21 cellular contexts compared by ENCODE assay signal in genomic region chr1:59141267-59141863, GRCh38.
A peak's percentile ranks its signal among the peaks of the same experiment; 100 is the strongest.
DNase-seq lines count a peak whose midpoint lies in the region; ATAC-seq and TF ChIP-seq lines count a peak whose summit lies in the region.
"Had no signal": no experiment of that assay in that cellular context is flagged by ENCODE, and none has a peak within 500 bp of the region (broad histone marks: within the 10 kb centered on the region; RNA-seq: fewer than 3 reads in every experiment).

No MANE protein-coding gene starts in this region.

- H3K27me3 ChIP-seq in skeletal muscle tissue (ENCODE audit: control insufficient read depth in 3 of 3, insufficient read depth in 3 of 3, low read length in 3 of 3): no peaks in the 10 kb centered on the region
- H3K27me3 ChIP-seq: body of pancreas, right lobe of liver, SJCRH30 had no signal

- H3K36me3 ChIP-seq in skeletal muscle tissue (ENCODE audit: control insufficient read depth in 3 of 3, insufficient read depth in 3 of 3, low read length in 3 of 3): no peaks in the 10 kb centered on the region
- H3K36me3 ChIP-seq: right lobe of liver, SJCRH30 had no signal

- H3K4me3 ChIP-seq in skeletal muscle tissue (ENCODE audit: low read length in 3 of 3): no peak overlapping the region
- H3K4me3 ChIP-seq: body of pancreas, right lobe of liver, SJCRH30 had no signal

- CTCF ChIA-PET in HEK293T (lab: Yijun Ruan, JAX): no interaction called here

- no peak for TF ChIP-seq CTCF in VCaP (conservative IDR thresholded peaks at IDR 0.05)

- H3K27ac ChIP-seq in VCaP (peak overlapping the region; percentile 18; the same call in 1 of the 2 replicates), skeletal muscle tissue (ENCODE audit: low read depth, low read length) (peak overlapping the region; percentile 43)
- H3K27ac ChIP-seq: body of pancreas, right lobe of liver, SJCRH30 had no signal

- DNase-seq in HEK293T (ENCODE audit: extremely low spot score) (no peak), left ventricle myocardium superior (peak; percentile 75), CD1c-positive myeloid dendritic cell (ENCODE audit: extremely low spot score) (no peak), hepatic stellate cell (ENCODE audit: low spot score) (no peak)
- no peak for DNase-seq in stimulated activated CD4-positive, alpha-beta T cell treated with anti-CD3 and anti-CD28 coated beads, Interleukin-1b, Interleukin-23, amount 100 ng/mL, for 48 hours
- DNase-seq: activated CD4-positive, alpha-beta T cell treated with anti-CD3 and anti-CD28 coated beads, Interleukin-2, amount 10 ng/mL, durations not matched to agents 24 days and 14 days; body of pancreas; CD8-positive, alpha-beta memory T cell; effector CD4-positive, alpha-beta T cell; Kasumi-1; kidney glomerular epithelial cell; mesendoderm; naive B cell; NCI-H187; NCI-H345; NCI-H774; OCI-M1; right lobe of liver; SJCRH30 had no signal

- ATAC-seq in left ventricle myocardium superior: peak; percentile 84
- ATAC-seq: body of pancreas had no signal

- POLR2A ChIA-PET in HEK293T (lab: Yijun Ruan, JAX): no interaction called here

- peak overlapping the region; percentile 10 to 34 (median 13) for H3K9ac ChIP-seq in skeletal muscle tissue (ENCODE audit: low read depth in 1 of 3, low read length in 3 of 3)

- no peaks in the 10 kb centered on the region for H3K9me3 ChIP-seq in skeletal muscle tissue (ENCODE audit: control insufficient read depth in 3 of 3, low read length in 3 of 3)
- H3K9me3 ChIP-seq: body of pancreas, right lobe of liver, SJCRH30 had no signal

- intact Hi-C loops in left ventricle myocardium superior (cut with micrococcal nuclease): loop anchor here (10.0 kb wide), 1 partner anchor 357 kb away; the partner anchor contains the start of gene JUN

- peaks cover 49 to 70% (median 52%) of the 10 kb centered on the region in 3 donors for H3K4me1 ChIP-seq in skeletal muscle tissue (ENCODE audit: control insufficient read depth in 3 of 3, insufficient read depth in 3 of 3, low read length in 3 of 3)

TF ChIP-seq in HEK293T, 16 proteins besides CTCF, POLR2A, EP300 and RAD21:
- TF ChIP-seq ELF4 (IDR thresholded peaks at IDR 0.05): no peak
- TF ChIP-seq PKNOX1 (IDR thresholded peaks at IDR 0.05): peak; percentile 33
- TF ChIP-seq LEF1 (IDR thresholded peaks at IDR 0.05; ENCODE audit: borderline replicate concordance): no peak
- TF ChIP-seq CTBP1 (IDR thresholded peaks at IDR 0.05; ENCODE audit: borderline replicate concordance): peak; percentile 79; the same call in 1 of the 2 replicates
- TF ChIP-seq ARNT (IDR thresholded peaks at IDR 0.05): 0 out of 2 replicates have a peak, but pooled peaks have one; percentile 28
- TF ChIP-seq BHLHE40 (IDR thresholded peaks at IDR 0.05; ENCODE audit: borderline replicate concordance): no peak
- TF ChIP-seq SP1 (IDR thresholded peaks at IDR 0.05): no peak
- TF ChIP-seq FOXK2 (IDR thresholded peaks at IDR 0.05): no peak
